31 cellular contexts compared by ENCODE assay signal in the genomic region with DNA sequence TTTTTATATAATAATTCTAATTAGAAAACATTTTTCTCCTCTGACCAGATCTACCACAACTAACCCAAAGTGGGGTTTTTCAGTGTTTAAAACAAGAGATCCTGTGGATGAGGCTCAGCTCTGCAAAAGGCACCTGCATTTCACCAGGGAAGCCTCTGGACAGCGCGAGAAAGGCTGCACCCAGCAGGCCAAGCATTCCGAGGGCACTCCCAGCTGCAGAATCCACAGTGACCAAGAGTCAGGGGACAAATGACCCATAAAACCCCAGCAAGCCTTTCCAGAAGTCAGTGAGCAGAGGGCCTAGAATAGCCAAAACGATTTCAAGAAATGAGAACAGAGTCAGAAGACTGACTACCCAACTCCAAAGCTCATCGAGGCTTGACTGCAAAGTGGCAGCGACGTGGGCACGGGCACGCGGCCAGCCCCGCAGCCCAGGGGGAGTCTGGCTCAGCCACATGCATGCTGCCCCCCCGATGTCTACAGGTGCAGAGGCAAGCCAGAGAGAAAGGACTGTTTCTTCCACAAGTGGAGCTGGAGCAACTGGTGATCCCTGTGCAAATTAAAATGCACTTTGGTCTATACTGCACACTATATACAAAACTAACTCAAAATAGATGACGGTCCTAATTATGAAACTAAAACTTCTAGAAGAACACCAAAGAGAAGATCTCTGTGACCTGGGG. TPM values are rescaled to one million over a fixed set of nuclear protein-coding genes. Genes with fewer than 3 reads are reported as not detected.
DNase-seq lines count a peak whose midpoint lies in the region; ATAC-seq and TF ChIP-seq lines count a peak whose summit lies in the region.
"Had no signal": no experiment of that assay in that cellular context is flagged by ENCODE, and none has a peak within 500 bp of the region (broad histone marks: within the 10 kb centered on the region; RNA-seq: fewer than 3 reads in every experiment).

No MANE protein-coding gene starts in this region.

- peak; percentile 23 for DNase-seq in Right ventricle myocardium superior
- DNase-seq in left ventricle myocardium inferior: no peak
- peak in 1 of 61 donors; percentile 13 for DNase-seq in caudate nucleus (lab: John Stamatoyannopoulos, UW)
- DNase-seq in nephron progenitor cell: no peak
- no peak for DNase-seq in right lobe of liver
- DNase-seq in NCI-H1694 treated with DMSO at 0.1 percent for 48 hours (lab: John Stamatoyannopoulos, UW): no peak
- no peak for DNase-seq in stimulated activated CD8-positive, alpha-beta memory T cell treated with anti-CD3 and anti-CD28 coated beads, Interleukin-4, amount 100 ng/mL, for 48 hours
- DNase-seq in HUDEP-2 (lab: John Stamatoyannopoulos, UW; ENCODE audit: unreplicated experiment in 76 of 76): no peak
- DNase-seq: activated CD4-positive, alpha-beta memory T cell treated with anti-CD3 and anti-CD28 coated beads, Interleukin-2, amount 10 ng/mL, durations not matched to agents 7 days and 5 days; activated CD4-positive, alpha-beta T cell treated with anti-CD3 and anti-CD28 coated beads for 1 hour; activated CD8-positive, alpha-beta memory T cell treated with anti-CD3 and anti-CD28 coated beads, Interleukin-2, amount 50 U/mL, for 4 hours; amniotic stem cell; CD8-positive, alpha-beta memory T cell; DMS 273 treated with DMSO at 0.1 percent for 48 hours; left cardiac atrium; MG63; NCI-H1105; NCI-H187 treated with DMSO at 0.1 percent for 48 hours; NCI-H2171; NCI-H510A; stimulated activated CD4-positive, alpha-beta T cell treated with anti-CD3 and anti-CD28 coated beads, Interleukin-4, amount 100 ng/mL, for 4 hours; T-helper 2 cell; upper lobe of right lung had no signal

- H3K27me3 ChIP-seq in left ventricle myocardium inferior (ENCODE audit: low read depth) (no peaks in the 10 kb centered on the region), right lobe of liver (no peaks in the 10 kb centered on the region)
- H3K27me3 ChIP-seq: gastroesophageal sphincter, MG63, sigmoid colon, upper lobe of right lung had no signal

- peaks cover 24% of the 10 kb centered on the region for H3K36me3 Mint-ChIP-seq in nephron progenitor cell (ENCODE audit: low read depth)

- no peaks in the 10 kb centered on the region for H3K27me3 Mint-ChIP-seq in nephron progenitor cell (ENCODE audit: low read depth, poor library complexity)
- H3K27me3 Mint-ChIP-seq: activated CD4-positive, alpha-beta memory T cell treated with anti-CD3 and anti-CD28 coated beads, Interleukin-2, amount 10 ng/mL, durations not matched to agents 7 days and 5 days; activated naive CD4-positive, alpha-beta T cell treated with anti-CD3 and anti-CD28 coated beads, Interleukin-2, amount 50 U/mL, for 24 hours; activated T-helper 17 cell treated with anti-CD3 and anti-CD28 coated beads, Interleukin-2, amount 50 U/mL, for 72 hours; CD8-positive, alpha-beta memory T cell; memory B cell had no signal

- peaks cover 16% of the 10 kb centered on the region for H3K4me1 Mint-ChIP-seq in nephron progenitor cell
- H3K4me1 Mint-ChIP-seq: activated CD4-positive, alpha-beta memory T cell treated with anti-CD3 and anti-CD28 coated beads, Interleukin-2, amount 10 ng/mL, durations not matched to agents 7 days and 5 days; activated naive CD4-positive, alpha-beta T cell treated with anti-CD3 and anti-CD28 coated beads, Interleukin-2, amount 50 U/mL, for 24 hours; memory B cell had no signal

- H3K27ac Mint-ChIP-seq in nephron progenitor cell: peak overlapping the region; percentile 59
- H3K27ac Mint-ChIP-seq: activated CD4-positive, alpha-beta memory T cell treated with anti-CD3 and anti-CD28 coated beads, Interleukin-2, amount 10 ng/mL, durations not matched to agents 7 days and 5 days; activated naive CD4-positive, alpha-beta T cell treated with anti-CD3 and anti-CD28 coated beads, Interleukin-2, amount 50 U/mL, for 24 hours; activated T-helper 17 cell treated with anti-CD3 and anti-CD28 coated beads, Interleukin-2, amount 50 U/mL, for 72 hours; memory B cell; stimulated activated memory B cell treated with anti-CD40 and anti-IgM and Interleukin-4, amounts not matched to agents 10 μg/mL and 1 μg/mL and 100 μg/mL, for 72 hours had no signal

- intact Hi-C loops in Right ventricle myocardium superior (cut with DNase I) (no loop called here), left ventricle myocardium inferior (cut with micrococcal nuclease) (no loop called here), right lobe of liver (cut with DNase I) (no loop called here)

- H3K36me3 ChIP-seq in left ventricle myocardium inferior (peaks cover 31% of the 10 kb centered on the region), right lobe of liver (no peaks in the 10 kb centered on the region)

- H3K27ac ChIP-seq in left ventricle myocardium inferior (replicated peaks) (no peak overlapping the region), caudate nucleus (ENCODE audit: low read depth, low read length) (peak overlapping the region; percentile 99), right lobe of liver (no peak overlapping the region)
- H3K27ac ChIP-seq: HL-60, KMS-11, sigmoid colon, upper lobe of right lung had no signal

- WGBS in right lobe of liver (ENCODE audit: insufficient coverage, low coverage, low lambda C conversion rate, missing lambda C conversion rate): 92% methylated on average over 2 of the region's 13 CpGs

- H3K4me1 ChIP-seq in left ventricle myocardium inferior: peaks cover 11% of the 10 kb centered on the region
- H3K4me1 ChIP-seq in right lobe of liver: peaks cover 0 to 17% (median 9%) of the 10 kb centered on the region in 4 donors

- ATAC-seq in Right ventricle myocardium superior (ENCODE audit: poor library complexity): no peak
- no peak for ATAC-seq in right lobe of liver
- ATAC-seq: activated T-helper 17 cell treated with anti-CD3 and anti-CD28 coated beads, Interleukin-2, amount 50 U/mL, for 72 hours; gastroesophageal sphincter; left cardiac atrium; stimulated activated memory B cell treated with anti-CD40 and anti-IgM and Interleukin-4, amounts not matched to agents 10 μg/mL and 1 μg/mL and 100 μg/mL, for 72 hours; upper lobe of right lung had no signal

- H3K9me3 ChIP-seq in left ventricle myocardium inferior (replicated peaks) (no peaks in the 10 kb centered on the region), right lobe of liver (no peaks in the 10 kb centered on the region)
- H3K9me3 ChIP-seq: gastroesophageal sphincter, MG63, sigmoid colon, upper lobe of right lung had no signal

- H3K9me3 Mint-ChIP-seq in nephron progenitor cell: no peaks in the 10 kb centered on the region
- H3K9me3 Mint-ChIP-seq: activated CD4-positive, alpha-beta memory T cell treated with anti-CD3 and anti-CD28 coated beads, Interleukin-2, amount 10 ng/mL, durations not matched to agents 7 days and 5 days; activated naive CD4-positive, alpha-beta T cell treated with anti-CD3 and anti-CD28 coated beads, Interleukin-2, amount 50 U/mL, for 24 hours; activated T-helper 17 cell treated with anti-CD3 and anti-CD28 coated beads, Interleukin-2, amount 50 U/mL, for 72 hours; CD8-positive, alpha-beta memory T cell; memory B cell; stimulated activated memory B cell treated with anti-CD40 and anti-IgM and Interleukin-4, amounts not matched to agents 10 μg/mL and 1 μg/mL and 100 μg/mL, for 72 hours had no signal

- no peak overlapping the region for H3K4me3 ChIP-seq in left ventricle myocardium inferior
- no peak overlapping the region for H3K4me3 ChIP-seq in right lobe of liver
- H3K4me3 ChIP-seq: gastroesophageal sphincter, MG63, sigmoid colon, upper lobe of right lung had no signal

- no peak for TF ChIP-seq POLR2A in right lobe of liver (IDR thresholded peaks at IDR 0.05)

- H3K4me3 Mint-ChIP-seq in nephron progenitor cell: no peak overlapping the region
- H3K4me3 Mint-ChIP-seq: activated CD4-positive, alpha-beta memory T cell treated with anti-CD3 and anti-CD28 coated beads, Interleukin-2, amount 10 ng/mL, durations not matched to agents 7 days and 5 days; activated naive CD4-positive, alpha-beta T cell treated with anti-CD3 and anti-CD28 coated beads, Interleukin-2, amount 50 U/mL, for 24 hours; activated T-helper 17 cell treated with anti-CD3 and anti-CD28 coated beads, Interleukin-2, amount 50 U/mL, for 72 hours; CD8-positive, alpha-beta memory T cell; memory B cell; stimulated activated memory B cell treated with anti-CD40 and anti-IgM and Interleukin-4, amounts not matched to agents 10 μg/mL and 1 μg/mL and 100 μg/mL, for 72 hours had no signal

- TF ChIP-seq CTCF in left ventricle myocardium inferior (IDR thresholded peaks at IDR 0.05; ENCODE audit: borderline replicate concordance): no peak
- TF ChIP-seq CTCF in nephron progenitor cell (IDR thresholded peaks at IDR 0.05): no peak
- TF ChIP-seq CTCF in right lobe of liver (IDR thresholded peaks at IDR 0.05): no peak

RNA-seq across cellular contexts. Expression of a gene that starts 26.2 kb away (rescaled TPM):
- total RNA-seq in Right ventricle myocardium superior (39.7 TPM), left ventricle myocardium inferior (21.6 TPM), right lobe of liver (1 to 10 TPM; 1.9 to 4.3 (median 2.4) TPM)

RNA-seq across cellular contexts. Expression of a gene that starts 54.8 kb away (rescaled TPM):
- total RNA-seq in Right ventricle myocardium superior (1.7 TPM), left ventricle myocardium inferior (1.7 TPM), right lobe of liver (1 to 10 TPM; 3.4 to 6.0 (median 4.2) TPM)
